In genomic region chr18:63078471-63078870, GRCh38 we compare ENCODE assay signal across 1 cellular context.
TF ChIP-seq lines count a peak whose summit lies in the region.

No MANE protein-coding gene starts in this region.

TF ChIP-seq in GM12878, 131 proteins besides CTCF, POLR2A, EP300 and RAD21 (continued from another document and continues in another):
- no peak for TF ChIP-seq SREBF2 (IDR thresholded peaks at IDR 0.05; ENCODE audit: low read length)
- no peak for TF ChIP-seq LARP7 (IDR thresholded peaks at IDR 0.05)
- 0 out of 2 replicates have a peak, but pooled peaks have one; percentile 64 for TF ChIP-seq MLLT1 (IDR thresholded peaks at IDR 0.05)
- peak; percentile 84 for TF ChIP-seq BMI1 (IDR thresholded peaks at IDR 0.05; ENCODE audit: borderline replicate concordance)
- no peak for TF ChIP-seq ZNF622 (IDR thresholded peaks at IDR 0.05)
- no peak for TF ChIP-seq ZZZ3 (IDR thresholded peaks at IDR 0.05; ENCODE audit: control insufficient read depth, insufficient read length, low read depth)
- peak; percentile 91 for TF ChIP-seq CREM (IDR thresholded peaks at IDR 0.05; ENCODE audit: low read depth)
- TF ChIP-seq E4F1 (IDR thresholded peaks at IDR 0.05; ENCODE audit: borderline replicate concordance, partially characterized antibody), result no peak
- no peak for TF ChIP-seq CHD4 (IDR thresholded peaks at IDR 0.05)
- TF ChIP-seq IRF4 (IDR thresholded peaks at IDR 0.05; ENCODE audit: low read depth, low read length), result peak; percentile 99
- no peak for TF ChIP-seq E2F4 (IDR thresholded peaks at IDR 0.05; ENCODE audit: low read depth, low read length)
- TF ChIP-seq ZBED1 (IDR thresholded peaks at IDR 0.05; ENCODE audit: borderline replicate concordance), result peak; percentile 93
- TF ChIP-seq WRNIP1 (IDR thresholded peaks at IDR 0.05; ENCODE audit: borderline replicate concordance, low read depth, low read length), result no peak
- TF ChIP-seq EGR1 (IDR thresholded peaks at IDR 0.05; ENCODE audit: borderline replicate concordance in 1 of 2, low read depth in 2 of 2, low read length in 2 of 2), result no peak
- TF ChIP-seq PKNOX1 (IDR thresholded peaks at IDR 0.05), result no peak
- peak; percentile 99 for TF ChIP-seq DPF2 (IDR thresholded peaks at IDR 0.05)
- TF ChIP-seq E2F8 (IDR thresholded peaks at IDR 0.05; ENCODE audit: low read depth, partially characterized antibody), result no peak
- TF ChIP-seq MXI1 (IDR thresholded peaks at IDR 0.05; ENCODE audit: low read depth, low read length), result peak; percentile 66
- TF ChIP-seq HCFC1 (IDR thresholded peaks at IDR 0.05; ENCODE audit: low read length), result no peak
- no peak for TF ChIP-seq EZH2 (IDR thresholded peaks at IDR 0.05; ENCODE audit: borderline replicate concordance, control insufficient read depth, low read depth, low read length)
- TF ChIP-seq MYB (IDR thresholded peaks at IDR 0.05; ENCODE audit: borderline replicate concordance, low read depth, low read length), result peak; percentile 75; the same call in 1 of the 2 replicates
- TF ChIP-seq TCF3 (IDR thresholded peaks at IDR 0.05; ENCODE audit: borderline replicate concordance, insufficient read depth, low read depth, low read length), result 0 out of 2 replicates have a peak, but pooled peaks have one; percentile 47
- peak; percentile 98 for TF ChIP-seq ATF2 (IDR thresholded peaks at IDR 0.05; ENCODE audit: low read length)
- no peak; the same call in none of the 2 replicates for TF ChIP-seq CBFB (IDR thresholded peaks at IDR 0.05; ENCODE audit: low read depth)
- no peak for TF ChIP-seq HDAC6 (IDR thresholded peaks at IDR 0.05; ENCODE audit: unreplicated experiment)
- TF ChIP-seq PRDM15 (CRISPR knock-in tag; IDR thresholded peaks at IDR 0.05), result 0 out of 2 replicates have a peak, but pooled peaks have one; percentile 19
- TF ChIP-seq USF2 (IDR thresholded peaks at IDR 0.05; ENCODE audit: borderline replicate concordance, low read depth, low read length), result peak; percentile 48; the same call in 1 of the 2 replicates
- no peak for TF ChIP-seq ASH2L (IDR thresholded peaks at IDR 0.05; ENCODE audit: borderline replicate concordance, low read depth)
- peak in 1 of 2 experiments; percentile 56; a peak in 1 of 4 replicates for TF ChIP-seq SRF (IDR thresholded peaks at IDR 0.05; ENCODE audit: low read depth in 2 of 2, low read length in 2 of 2)
- no peak for TF ChIP-seq NFXL1 (IDR thresholded peaks at IDR 0.05; ENCODE audit: borderline replicate concordance)
- no peak for TF ChIP-seq YY1 (IDR thresholded peaks at IDR 0.05; ENCODE audit: low read depth, low read length)
- TF ChIP-seq FOS (IDR thresholded peaks at IDR 0.05; ENCODE audit: borderline replicate concordance, extremely low read depth, insufficient read length), result no peak
- no peak for TF ChIP-seq ZNF592 (IDR thresholded peaks at IDR 0.05)
- TF ChIP-seq ZBTB33 (IDR thresholded peaks at IDR 0.05), result no peak
